Comparison of ENCODE assay signal across 15 cellular contexts in genomic region chr5:65803699-65804426, GRCh38.
DNase-seq lines count a peak whose midpoint lies in the region; ATAC-seq and TF ChIP-seq lines count a peak whose summit lies in the region.
"Had no signal": no experiment of that assay in that cellular context is flagged by ENCODE, and none has a peak within 500 bp of the region (broad histone marks: within the 10 kb centered on the region; RNA-seq: fewer than 3 reads in every experiment).

No MANE protein-coding gene starts in this region.

- intact Hi-C loops in prostate gland (cut with DNase I), result no loop called here
- intact Hi-C loops in right lobe of liver (cut with DNase I), result no loop called here

- H3K27ac ChIP-seq in mesenchymal stem cell (ENCODE audit: low read length, poor library complexity, severe bottlenecking) (no peak overlapping the region), prostate gland (no peak overlapping the region), right lobe of liver (no peak overlapping the region)
- H3K27ac ChIP-seq: epithelial cell of prostate, GM23248, neural progenitor cell, PC-9, transverse colon had no signal

- H3K4me1 ChIP-seq in mesenchymal stem cell (ENCODE audit: control insufficient read depth, insufficient read depth, low read depth, low read length) (peaks cover 6% of the 10 kb centered on the region), prostate gland (replicated peaks) (no peaks in the 10 kb centered on the region), right lobe of liver (no peaks in the 10 kb centered on the region)

- peaks cover 4 to 19% of the 10 kb centered on the region in 2 experiments for H3K36me3 ChIP-seq in mesenchymal stem cell (ENCODE audit: control insufficient read depth in 1 of 2, insufficient read depth in 2 of 2, low read depth in 1 of 2, low read length in 2 of 2)
- no peaks in the 10 kb centered on the region for H3K36me3 ChIP-seq in prostate gland
- H3K36me3 ChIP-seq in right lobe of liver, result no peaks in the 10 kb centered on the region
- H3K36me3 ChIP-seq: neural progenitor cell, transverse colon had no signal

- H4K8ac ChIP-seq in mesenchymal stem cell (ENCODE audit: low read length), result peak overlapping the region; percentile 45

- H2BK15ac ChIP-seq in mesenchymal stem cell (ENCODE audit: low read depth, poor library complexity, severe bottlenecking), result no peak overlapping the region

- TF ChIP-seq CTCF in GM13977 (IDR thresholded peaks at IDR 0.05; ENCODE audit: extremely low read depth, insufficient read depth, missing control alignments) (no peak), prostate gland (IDR thresholded peaks at IDR 0.05) (no peak), right lobe of liver (IDR thresholded peaks at IDR 0.05) (no peak)

- H3K9me3 Mint-ChIP-seq in activated T-helper 17 cell treated with anti-CD3 and anti-CD28 coated beads, Interleukin-2, amount 50 U/mL, for 72 hours, result peaks cover 4% of the 10 kb centered on the region
- H3K9me3 Mint-ChIP-seq: CD8-positive, alpha-beta memory T cell had no signal

- H3K4me2 ChIP-seq in mesenchymal stem cell (ENCODE audit: low read length, poor library complexity, severe bottlenecking), result no peak overlapping the region
- H3K4me2 ChIP-seq: neural progenitor cell, PC-9 had no signal

- H3K36me3 Mint-ChIP-seq in activated T-helper 17 cell treated with anti-CD3 and anti-CD28 coated beads, Interleukin-2, amount 50 U/mL, for 72 hours (ENCODE audit: low read depth), result peaks cover 3% of the 10 kb centered on the region

- peak overlapping the region; percentile 50 for H3K27ac Mint-ChIP-seq in activated T-helper 17 cell treated with anti-CD3 and anti-CD28 coated beads, Interleukin-2, amount 50 U/mL, for 72 hours
- H3K27ac Mint-ChIP-seq: neural progenitor cell had no signal

- DNase-seq in GM13977 (ENCODE audit: low spot score) (peak; percentile 33), MV-4-11 (lab: John Stamatoyannopoulos, UW) (peak; percentile 82), mesenchymal stem cell (peak; percentile 8), prostate gland (ENCODE audit: low spot score) (no peak), NCI-H2107 (lab: John Stamatoyannopoulos, UW) (no peak), right lobe of liver (no peak)
- DNase-seq: GM23248, hypothalamus, PC-9, transverse colon had no signal

- H3K27me3 Mint-ChIP-seq in activated T-helper 17 cell treated with anti-CD3 and anti-CD28 coated beads, Interleukin-2, amount 50 U/mL, for 72 hours, result no peaks in the 10 kb centered on the region
- H3K27me3 Mint-ChIP-seq: CD8-positive, alpha-beta memory T cell had no signal

- H2BK5ac ChIP-seq in mesenchymal stem cell (ENCODE audit: low read depth, low read length, poor library complexity, severe bottlenecking), result no peak overlapping the region

- H3K4me3 ChIP-seq in mesenchymal stem cell (ENCODE audit: insufficient read depth in 1 of 2, low read depth in 1 of 2, low read length in 2 of 2) (no peak overlapping the region), prostate gland (no peak overlapping the region), right lobe of liver (no peak overlapping the region)
- H3K4me3 ChIP-seq: GM23248, neural progenitor cell, PC-9, transverse colon had no signal

- no peak overlapping the region for H3K9ac ChIP-seq in mesenchymal stem cell (ENCODE audit: low read length)
- H3K9ac ChIP-seq: GM23248, neural progenitor cell had no signal

- no peak overlapping the region for H4K91ac ChIP-seq in mesenchymal stem cell (ENCODE audit: low read length)

- no peaks in the 10 kb centered on the region for H3K27me3 ChIP-seq in mesenchymal stem cell (ENCODE audit: control insufficient read depth in 1 of 2, insufficient read depth in 1 of 2, low read length in 2 of 2)
- H3K27me3 ChIP-seq in prostate gland (replicated peaks; ENCODE audit: insufficient read depth), result no peaks in the 10 kb centered on the region
- no peaks in the 10 kb centered on the region for H3K27me3 ChIP-seq in right lobe of liver
- H3K27me3 ChIP-seq: neural progenitor cell, transverse colon had no signal

- ATAC-seq in activated T-helper 17 cell treated with anti-CD3 and anti-CD28 coated beads, Interleukin-2, amount 50 U/mL, for 72 hours (replicated peaks), result peak; percentile 77
- ATAC-seq in right lobe of liver (no peak), GM21723 (IDR thresholded peaks at IDR 0.05; ENCODE audit: unreplicated experiment) (no peak)

- no peak overlapping the region for H2BK12ac ChIP-seq in mesenchymal stem cell (ENCODE audit: low read length in 2 of 2)

- no peak overlapping the region for H3K23ac ChIP-seq in mesenchymal stem cell (ENCODE audit: low read length in 2 of 2)

- TF ChIP-seq POLR2A in prostate gland (IDR thresholded peaks at IDR 0.05) (no peak), right lobe of liver (IDR thresholded peaks at IDR 0.05) (no peak)

- in situ Hi-C loops in GM13977 (cut with MboI; ENCODE audit: low pct_unique_long_range_greater_than_20kb, low sequenced_read_pairs, unreplicated experiment), result no loop called here

- no peak overlapping the region for H3K14ac ChIP-seq in mesenchymal stem cell (ENCODE audit: low read length in 2 of 2)

- no peak overlapping the region for H2AK5ac ChIP-seq in mesenchymal stem cell (ENCODE audit: low read length, severe bottlenecking)

- no peak overlapping the region for H3K18ac ChIP-seq in mesenchymal stem cell (ENCODE audit: low read depth in 1 of 2, low read length in 2 of 2)

- H3K9me3 ChIP-seq in mesenchymal stem cell (ENCODE audit: control insufficient read depth, low read length) (peaks cover 3% of the 10 kb centered on the region), prostate gland (no peaks in the 10 kb centered on the region), right lobe of liver (no peaks in the 10 kb centered on the region)
- H3K9me3 ChIP-seq: transverse colon had no signal

- 100% methylated on average over 2 of the region's 5 CpGs for WGBS in mesenchymal stem cell
- 86% methylated on average over 5 of the region's 5 CpGs for WGBS in prostate gland
- 72% methylated on average over 5 of the region's 5 CpGs for WGBS in right lobe of liver (ENCODE audit: insufficient coverage, low coverage, low lambda C conversion rate, missing lambda C conversion rate)

- no peak overlapping the region for H3K4ac ChIP-seq in mesenchymal stem cell (ENCODE audit: low read depth in 1 of 2, low read length in 2 of 2)

- H2AFZ ChIP-seq in mesenchymal stem cell (ENCODE audit: low read depth, low read length), result no peak overlapping the region
- H2AFZ ChIP-seq: GM23248, neural progenitor cell, PC-9 had no signal

- no peak overlapping the region for H2BK120ac ChIP-seq in mesenchymal stem cell (ENCODE audit: low read depth, low read length)

- H3K4me3 Mint-ChIP-seq in activated T-helper 17 cell treated with anti-CD3 and anti-CD28 coated beads, Interleukin-2, amount 50 U/mL, for 72 hours, result peak overlapping the region; percentile 8
- H3K4me3 Mint-ChIP-seq: neural progenitor cell had no signal

- H3K79me1 ChIP-seq in mesenchymal stem cell (replicated peaks; ENCODE audit: low read length, poor library complexity, severe bottlenecking), result peaks cover 8% of the 10 kb centered on the region

- H3K4me1 Mint-ChIP-seq in activated T-helper 17 cell treated with anti-CD3 and anti-CD28 coated beads, Interleukin-2, amount 50 U/mL, for 72 hours, result peaks cover 24% of the 10 kb centered on the region

Comparison
In these comparisons a context has a peak if more than half of its experiments do, and no peak if none do; other contexts are left out.
1. DNase-seq: peak in GM13977 (single experiment), MV-4-11 (single experiment) and mesenchymal stem cell (single experiment); none in prostate gland (single experiment), NCI-H2107 (single experiment) and right lobe of liver (0 of 3).